Comparison of ENCODE assay signal across 23 cellular contexts in genomic region chr6:25130518-25130917, GRCh38.
DNase-seq lines count a peak whose midpoint lies in the region; ATAC-seq, FAIRE-seq and TF ChIP-seq lines count a peak whose summit lies in the region.
"Had no signal": no experiment of that assay in that cellular context is flagged by ENCODE, and none has a peak within 500 bp of the region (broad histone marks: within the 10 kb centered on the region; RNA-seq: fewer than 3 reads in every experiment).

No MANE protein-coding gene starts in this region.

- H3K9me3 ChIP-seq in transverse colon (peaks cover 5 to 7% of the 10 kb centered on the region in 2 donors), ovary (no peaks in the 10 kb centered on the region)
- peaks cover 9% of the 10 kb centered on the region for H3K9me3 ChIP-seq in CD4-positive, alpha-beta T cell (ENCODE audit: control insufficient read depth, low read length)

- ATAC-seq in CD4-positive, alpha-beta T cell (ENCODE audit: poor library complexity) = no peak

- peak overlapping the region; percentile 21 for H3K27ac Mint-ChIP-seq in activated CD4-positive, alpha-beta memory T cell treated with anti-CD3 and anti-CD28 coated beads, Interleukin-2, amount 10 ng/mL, durations not matched to agents 7 days and 5 days
- no peak overlapping the region for H3K27ac Mint-ChIP-seq in activated CD4-positive, alpha-beta memory T cell treated with anti-CD3 and anti-CD28 coated beads for 36 hours
- no peak overlapping the region for H3K27ac Mint-ChIP-seq in CD4-positive, alpha-beta T cell
- H3K27ac Mint-ChIP-seq: type B pancreatic cell had no signal

- H3K4me1 Mint-ChIP-seq in activated CD4-positive, alpha-beta memory T cell treated with anti-CD3 and anti-CD28 coated beads, Interleukin-2, amount 10 ng/mL, durations not matched to agents 7 days and 5 days = peaks cover 66% of the 10 kb centered on the region
- peaks cover 63% of the 10 kb centered on the region for H3K4me1 Mint-ChIP-seq in activated CD4-positive, alpha-beta memory T cell treated with anti-CD3 and anti-CD28 coated beads for 36 hours (ENCODE audit: low read depth)
- H3K4me1 Mint-ChIP-seq in CD4-positive, alpha-beta T cell (ENCODE audit: low read depth) = peaks cover 56% of the 10 kb centered on the region

- POLR2A ChIA-PET in activated CD4-positive, alpha-beta memory T cell treated with anti-CD3 and anti-CD28 coated beads, Interleukin-2, amount 10 ng/mL, durations not matched to agents 7 days and 5 days (lab: Charles Lee) = interaction anchor here (0.9 kb wide), 1 partner anchor 53 kb away, joined by 3 read pairs; no protein-coding TSS in a partner anchor
- POLR2A ChIA-PET in activated CD4-positive, alpha-beta memory T cell treated with anti-CD3 and anti-CD28 coated beads for 36 hours (lab: Charles Lee) = interaction anchor here (1.2 kb wide), 1 partner anchor 38 kb away, joined by 3 read pairs; no protein-coding TSS in a partner anchor
- POLR2A ChIA-PET in CD4-positive, alpha-beta T cell (lab: Charles Lee) = interaction anchor here (0.7 to 1.1 kb wide), 2 partner anchors 12 to 1042 kb away, joined by 3 to 4 read pairs; no protein-coding TSS in a partner anchor

- no peaks in the 10 kb centered on the region for H3K27me3 Mint-ChIP-seq in activated CD4-positive, alpha-beta memory T cell treated with anti-CD3 and anti-CD28 coated beads, Interleukin-2, amount 10 ng/mL, durations not matched to agents 7 days and 5 days
- H3K27me3 Mint-ChIP-seq in activated CD4-positive, alpha-beta memory T cell treated with anti-CD3 and anti-CD28 coated beads for 36 hours = no peaks in the 10 kb centered on the region
- H3K27me3 Mint-ChIP-seq in CD4-positive, alpha-beta T cell = no peaks in the 10 kb centered on the region
- H3K27me3 Mint-ChIP-seq: type B pancreatic cell had no signal

- in situ Hi-C loops in transverse colon (cut with MboI; ENCODE audit: low pct_ligation_motif_present in 1 of 4, low pct_unique_long_range_greater_than_20kb in 1 of 4, low sequenced_read_pairs in 3 of 4) = no loop called here

- TF ChIP-seq POLR2A in transverse colon (IDR thresholded peaks at IDR 0.05) (no peak), ovary (IDR thresholded peaks at IDR 0.05) (no peak), GM12891 (IDR thresholded peaks at IDR 0.05; ENCODE audit: low read depth, low read length) (no peak)

- H3K27me3 ChIP-seq in transverse colon = no peaks in the 10 kb centered on the region
- H3K27me3 ChIP-seq in ovary = no peaks in the 10 kb centered on the region
- no peaks in the 10 kb centered on the region for H3K27me3 ChIP-seq in CD4-positive, alpha-beta T cell (ENCODE audit: control insufficient read depth, insufficient read depth, low read length)

- H3K4me3 ChIP-seq in fibroblast of the aortic adventitia (ENCODE audit: low read depth, low read length) (no peak overlapping the region), transverse colon (no peak overlapping the region), ovary (no peak overlapping the region)

- no peak for FAIRE-seq in GM12891 (lab: Jason Lieb, UNC)
- FAIRE-seq: GM12892, RCC 7860 had no signal

- peaks cover 89% of the 10 kb centered on the region for H3K36me3 Mint-ChIP-seq in activated CD4-positive, alpha-beta memory T cell treated with anti-CD3 and anti-CD28 coated beads, Interleukin-2, amount 10 ng/mL, durations not matched to agents 7 days and 5 days (ENCODE audit: low read depth)
- peaks cover 79% of the 10 kb centered on the region for H3K36me3 Mint-ChIP-seq in activated CD4-positive, alpha-beta memory T cell treated with anti-CD3 and anti-CD28 coated beads for 36 hours
- H3K36me3 Mint-ChIP-seq in CD4-positive, alpha-beta T cell (ENCODE audit: low read depth) = peaks cover 84% of the 10 kb centered on the region
- H3K36me3 Mint-ChIP-seq: type B pancreatic cell had no signal

- peak overlapping the region; percentile 31 for H3K4me3 Mint-ChIP-seq in activated CD4-positive, alpha-beta memory T cell treated with anti-CD3 and anti-CD28 coated beads, Interleukin-2, amount 10 ng/mL, durations not matched to agents 7 days and 5 days
- H3K4me3 Mint-ChIP-seq in activated CD4-positive, alpha-beta memory T cell treated with anti-CD3 and anti-CD28 coated beads for 36 hours = no peak overlapping the region
- H3K4me3 Mint-ChIP-seq in CD4-positive, alpha-beta T cell = no peak overlapping the region
- H3K4me3 Mint-ChIP-seq: type B pancreatic cell had no signal

- intact Hi-C loops in activated CD4-positive, alpha-beta memory T cell treated with anti-CD3 and anti-CD28 coated beads for 36 hours (cut with micrococcal nuclease) = no loop called here
- intact Hi-C loops in transverse colon (cut with DNase I; ENCODE audit: low total_unique reads) = no loop called here
- intact Hi-C loops in ovary (cut with DNase I) = no loop called here
- intact Hi-C loops in CD4-positive, alpha-beta T cell (cut with DNase I, micrococcal nuclease) = no loop called here

- peaks cover 0 to 30% (median 4%) of the 10 kb centered on the region in 4 donors for H3K4me1 ChIP-seq in transverse colon
- peaks cover 6% of the 10 kb centered on the region for H3K4me1 ChIP-seq in ovary (ENCODE audit: insufficient read depth)
- H3K4me1 ChIP-seq: Caco-2 had no signal

- peaks cover 19% of the 10 kb centered on the region for H3K9me3 Mint-ChIP-seq in activated CD4-positive, alpha-beta memory T cell treated with anti-CD3 and anti-CD28 coated beads, Interleukin-2, amount 10 ng/mL, durations not matched to agents 7 days and 5 days
- peaks cover 15% of the 10 kb centered on the region for H3K9me3 Mint-ChIP-seq in activated CD4-positive, alpha-beta memory T cell treated with anti-CD3 and anti-CD28 coated beads for 36 hours
- H3K9me3 Mint-ChIP-seq in CD4-positive, alpha-beta T cell = peaks cover 4% of the 10 kb centered on the region

- no peak for TF ChIP-seq EP300 in transverse colon (IDR thresholded peaks at IDR 0.05; ENCODE audit: low read depth)
- no peak for TF ChIP-seq EP300 in ovary (IDR thresholded peaks at IDR 0.05)

- H3K27ac ChIP-seq in transverse colon (peak overlapping the region in 3 of 4 donors; percentile 0 to 29 (median 19)), ovary (peak overlapping the region in 1 of 2 donors; percentile 36)
- no peak overlapping the region for H3K27ac ChIP-seq in CD4-positive, alpha-beta T cell (ENCODE audit: low read depth, low read length)
- H3K27ac ChIP-seq: epithelial cell of prostate, VCaP had no signal

- 52 to 60% methylated on average over 2 of the region's 2 CpGs for WGBS in transverse colon (ENCODE audit: low coverage in 1 of 2), 2 donors
- 4 to 12% (median 6%) methylated on average over 2 of the region's 2 CpGs for WGBS in ovary, 3 donors

- H3K36me3 ChIP-seq in transverse colon = peaks cover 0 to 11% (median 0%) of the 10 kb centered on the region in 4 donors
- no peaks in the 10 kb centered on the region for H3K36me3 ChIP-seq in ovary

- TF ChIP-seq CTCF in fibroblast of the aortic adventitia (IDR thresholded peaks at IDR 0.05; ENCODE audit: insufficient read depth, low read length) (no peak), transverse colon (IDR thresholded peaks at IDR 0.05) (no peak), ovary (IDR thresholded peaks at IDR 0.05) (no peak)
- no peak for TF ChIP-seq CTCF in CD4-positive, alpha-beta T cell (IDR thresholded peaks at IDR 0.05)

- CTCF ChIA-PET in activated CD4-positive, alpha-beta memory T cell treated with anti-CD3 and anti-CD28 coated beads, Interleukin-2, amount 10 ng/mL, durations not matched to agents 7 days and 5 days (lab: Charles Lee) = interaction anchor here (0.7 kb wide), 3 partner anchors 20 to 402 kb away, joined by 3 to 6 read pairs (median 3); no protein-coding TSS in a partner anchor
- CTCF ChIA-PET in activated CD4-positive, alpha-beta memory T cell treated with anti-CD3 and anti-CD28 coated beads for 36 hours (lab: Charles Lee) = interaction anchor here (0.8 to 1.0 kb wide), 2 partner anchors 135 to 359 kb away, joined by 3 read pairs; no protein-coding TSS in a partner anchor
- CTCF ChIA-PET in CD4-positive, alpha-beta T cell (lab: Charles Lee) = interaction anchor here (0.7 to 1.2 kb wide), 2 partner anchors 11 to 534 kb away, joined by 3 to 6 read pairs; no protein-coding TSS in a partner anchor

- no peak for DNase-seq in activated CD4-positive, alpha-beta memory T cell treated with anti-CD3 and anti-CD28 coated beads, Interleukin-2, amount 10 ng/mL, durations not matched to agents 7 days and 5 days
- no peak for DNase-seq in activated CD4-positive, alpha-beta memory T cell treated with anti-CD3 and anti-CD28 coated beads for 36 hours
- peak; percentile 64 for DNase-seq in NOMO-1 treated with DMSO at 0.1 percent for 48 hours (lab: John Stamatoyannopoulos, UW; ENCODE audit: unreplicated experiment)
- DNase-seq in fibroblast of the aortic adventitia (ENCODE audit: low read depth) = peak; percentile 24
- DNase-seq in transverse colon = no peak
- DNase-seq in ovary = no peak
- no peak for DNase-seq in GM12891 (ENCODE audit: insufficient read length, low spot score)
- DNase-seq in CD4-positive, alpha-beta T cell = no peak
- DNase-seq: activated gamma-delta T cell, Caco-2, cortex of kidney, GDM1, head of caudate nucleus, kidney glomerular epithelial cell, NCI-H1092 treated with DMSO at 0.1 percent for 48 hours, NCI-H2107, NCI-H748 treated with DMSO at 0.1 percent for 48 hours, nucleus accumbens had no signal

TF ChIP-seq in GM12891, 5 proteins besides CTCF, POLR2A, EP300 and RAD21:
- TF ChIP-seq POLR2AphosphoS5 (IDR thresholded peaks at IDR 0.05; ENCODE audit: low read depth, low read length) = no peak
- no peak for TF ChIP-seq PAX5 (IDR thresholded peaks at IDR 0.05; ENCODE audit: insufficient read depth, low read length, severe bottlenecking)
- no peak for TF ChIP-seq SPI1 (IDR thresholded peaks at IDR 0.05; ENCODE audit: low read depth, low read length)
- TF ChIP-seq TAF1 (IDR thresholded peaks at IDR 0.05; ENCODE audit: low read depth, low read length) = no peak
- no peak for TF ChIP-seq POU2F2 (IDR thresholded peaks at IDR 0.05; ENCODE audit: low read depth, low read length)

Comparison
In these comparisons a context has a peak if more than half of its experiments do, and no peak if none do; other contexts are left out.
1. DNase-seq: peak in NOMO-1 treated with DMSO at 0.1 percent for 48 hours (single experiment) and fibroblast of the aortic adventitia (single experiment); none in activated CD4-positive, alpha-beta memory T cell treated with anti-CD3 and anti-CD28 coated beads, Interleukin-2, amount 10 ng/mL, durations not matched to agents 7 days and 5 days (single experiment), activated CD4-positive, alpha-beta memory T cell treated with anti-CD3 and anti-CD28 coated beads for 36 hours (single experiment), transverse colon (single experiment), ovary (0 of 5), GM12891 (single experiment) and CD4-positive, alpha-beta T cell (0 of 10).